ENCODE assay signal across 8 cellular contexts in genomic region chr19:58476498-58477015, GRCh38. TPM values are rescaled to one million over a fixed set of nuclear protein-coding genes. Genes with fewer than 3 reads are reported as not detected.
A peak's percentile ranks its signal among the peaks of the same experiment; 100 is the strongest.
DNase-seq lines count a peak whose midpoint lies in the region; ATAC-seq, FAIRE-seq and TF ChIP-seq lines count a peak whose summit lies in the region.

No MANE protein-coding gene starts in this region.

- no peak overlapping the region for H2BK15ac ChIP-seq in neuronal stem cell (ENCODE audit: low read length)

- peaks cover 14% of the 10 kb centered on the region; the same call in 2 of the 3 replicates for H3K4me1 ChIP-seq in A549
- peaks cover 18% of the 10 kb centered on the region for H3K4me1 ChIP-seq in fibroblast of lung (ENCODE audit: control insufficient read depth, extremely low read depth, insufficient read depth, low read length)
- H3K4me1 ChIP-seq in neuronal stem cell (ENCODE audit: control insufficient read depth in 2 of 2, insufficient read depth in 1 of 2, low read depth in 1 of 2, low read length in 2 of 2): peaks cover 6 to 15% of the 10 kb centered on the region in 2 donors

- H3K9me2 ChIP-seq in SU-DHL-6 (replicated peaks; ENCODE audit: insufficient read depth, low read length): no peaks in the 10 kb centered on the region

- H2BK12ac ChIP-seq in neuronal stem cell (ENCODE audit: low read length): peak overlapping the region; percentile 76

- H2BK120ac ChIP-seq in neuronal stem cell (ENCODE audit: low read depth, low read length): no peak overlapping the region

- peak; percentile 1 to 4; a peak in 4 of 6 replicates for ATAC-seq in A549
- peak; percentile 3 for ATAC-seq in GM21526 (IDR thresholded peaks at IDR 0.05; ENCODE audit: low FRiP score, unreplicated experiment)
- no peak for ATAC-seq in GM18858 (IDR thresholded peaks at IDR 0.05; ENCODE audit: unreplicated experiment)
- no peak for ATAC-seq in HG03196 (IDR thresholded peaks at IDR 0.05; ENCODE audit: unreplicated experiment)

- TF ChIP-seq CTCF in A549 (IDR thresholded peaks at IDR 0.05): no peak
- TF ChIP-seq CTCF in SU-DHL-6 (IDR thresholded peaks at IDR 0.05; ENCODE audit: insufficient read depth, low read length, poor library complexity, severe bottlenecking): no peak
- TF ChIP-seq CTCF in fibroblast of lung (conservative IDR thresholded peaks at IDR 0.05 in 1 of 2, IDR thresholded peaks at IDR 0.05 in 1 of 2; ENCODE audit: low read depth in 1 of 2, low read length in 2 of 2): no peak

- H4K91ac ChIP-seq in neuronal stem cell (ENCODE audit: low read depth, low read length, poor library complexity): no peak overlapping the region

- H3K27ac ChIP-seq in A549 (peak overlapping the region; percentile 76 to 93), SU-DHL-6 (ENCODE audit: low read depth, low read length) (peak overlapping the region; percentile 74), fibroblast of lung (ENCODE audit: insufficient read depth, low read length) (peak overlapping the region; percentile 98), neuronal stem cell (replicated peaks; ENCODE audit: low read length) (peak overlapping the region; percentile 89)

- H3K9ac ChIP-seq in SU-DHL-6 (ENCODE audit: low read length): peak overlapping the region; percentile 84
- peak overlapping the region; percentile 88 for H3K9ac ChIP-seq in fibroblast of lung (ENCODE audit: insufficient read depth, low read length)
- H3K9ac ChIP-seq in neuronal stem cell (ENCODE audit: low read depth, low read length, poor library complexity): peak overlapping the region; percentile 96

- H3K79me2 ChIP-seq in SU-DHL-6 (ENCODE audit: insufficient read depth, low read length) (no peaks in the 10 kb centered on the region), fibroblast of lung (ENCODE audit: control insufficient read depth, insufficient read depth, low read length) (no peaks in the 10 kb centered on the region)

- H3K27me3 ChIP-seq in SU-DHL-6 (ENCODE audit: low read length) (no peaks in the 10 kb centered on the region), fibroblast of lung (ENCODE audit: control insufficient read depth, insufficient read depth, low read length) (no peaks in the 10 kb centered on the region), neuronal stem cell (ENCODE audit: control insufficient read depth in 3 of 3, insufficient read depth in 3 of 3, low read depth in 1 of 3, low read length in 3 of 3) (no peaks in the 10 kb centered on the region)

- no peak for TF ChIP-seq RAD21 in A549 (conservative IDR thresholded peaks at IDR 0.05 in 1 of 2, IDR thresholded peaks at IDR 0.05 in 1 of 2)

- WGBS in A549 (ENCODE audit: missing lambda C conversion rate): 14% methylated on average over 24 of the region's 27 CpGs
- WGBS in neuronal stem cell (ENCODE audit: extremely low coverage in 2 of 2, insufficient read length in 2 of 2, insufficient replicate concordance in 1 of 2), 2 donors: no CpG with 5 or more reads among the region's 27 CpGs

- no peaks in the 10 kb centered on the region for H3K79me1 ChIP-seq in neuronal stem cell (ENCODE audit: low read depth, low read length)

- CTCF ChIA-PET in A549 (lab: Yijun Ruan, JAX): interaction anchor here (1.3 to 5.2 kb wide), 3 partner anchors 22 to 43 kb away, joined by 3 to 39 read pairs (median 4); partner anchors contain the start of gene ZBTB45

- H3K14ac ChIP-seq in neuronal stem cell (ENCODE audit: low read length): no peak overlapping the region

- H3K4me2 ChIP-seq in A549 (peak overlapping the region; percentile 91), SU-DHL-6 (ENCODE audit: low read depth, low read length, poor library complexity, severe bottlenecking) (peak overlapping the region; percentile 73), fibroblast of lung (ENCODE audit: extremely low read depth, insufficient read depth, low read length) (peak overlapping the region; percentile 97), neuronal stem cell (ENCODE audit: insufficient read depth, low read length, poor library complexity, severe bottlenecking) (peak overlapping the region; percentile 92)

- FAIRE-seq in A549 (lab: Jason Lieb, UNC): no peak

- DNase-seq in A549 (ENCODE audit: low read depth in 1 of 2, low spot score in 1 of 2) (peak in 1 of 2 experiments; percentile 28), fibroblast of lung (ENCODE audit: low read depth in 2 of 2) (peak in 1 of 2 donors; percentile 18), neuronal stem cell (ENCODE audit: low spot score) (no peak), DMS79 treated with DMSO at 0.1 percent for 48 hours (lab: John Stamatoyannopoulos, UW) (no peak)

- TF ChIP-seq POLR2A in A549 (IDR thresholded peaks at IDR 0.05; ENCODE audit: low read length): no peak

- peak overlapping the region; percentile 23 for H2AK5ac ChIP-seq in neuronal stem cell (ENCODE audit: low read depth, low read length)

- H3K36me3 ChIP-seq in SU-DHL-6 (ENCODE audit: low read length) (no peaks in the 10 kb centered on the region), fibroblast of lung (ENCODE audit: control insufficient read depth, insufficient read depth, low read length) (peaks cover 13% of the 10 kb centered on the region), neuronal stem cell (replicated peaks in 1 of 2; ENCODE audit: control insufficient read depth in 2 of 2, insufficient read depth in 2 of 2, low read length in 2 of 2) (peaks cover 18 to 63% of the 10 kb centered on the region in 2 donors)

- peak overlapping the region; percentile 46 for H3K4ac ChIP-seq in neuronal stem cell (ENCODE audit: low read length)

- H4K20me1 ChIP-seq in SU-DHL-6 (ENCODE audit: low read depth, low read length) (no peaks in the 10 kb centered on the region), fibroblast of lung (ENCODE audit: control insufficient read depth, extremely low read depth, insufficient read depth, low read length) (no peaks in the 10 kb centered on the region)

- no peak overlapping the region for H4K8ac ChIP-seq in neuronal stem cell (ENCODE audit: low read depth, low read length)

- H2BK5ac ChIP-seq in neuronal stem cell (ENCODE audit: low read length): peak overlapping the region; percentile 62

- H3K23ac ChIP-seq in neuronal stem cell (ENCODE audit: low read depth, low read length, poor library complexity): peak overlapping the region; percentile 68

- H3K18ac ChIP-seq in neuronal stem cell (ENCODE audit: low read length): peak overlapping the region; percentile 86

- H2AFZ ChIP-seq in SU-DHL-6 (ENCODE audit: low read depth, low read length, severe bottlenecking) (peak overlapping the region; percentile 52), fibroblast of lung (ENCODE audit: low read length) (peak overlapping the region; percentile 83), neuronal stem cell (ENCODE audit: low read length) (peak overlapping the region; percentile 90)

- peak overlapping the region; percentile 57 for H3K4me3 ChIP-seq in A549
- H3K4me3 ChIP-seq in SU-DHL-6 (ENCODE audit: insufficient read depth, low read length, poor library complexity, severe bottlenecking): peak overlapping the region; percentile 60
- H3K4me3 ChIP-seq in fibroblast of lung (replicated peaks in 1 of 4; ENCODE audit: control extremely low read depth in 1 of 4, insufficient read depth in 1 of 4, low read depth in 3 of 4, low read length in 4 of 4): peak overlapping the region; percentile 59 to 75 (median 68)
- peak overlapping the region; percentile 72 to 87 for H3K4me3 ChIP-seq in neuronal stem cell (ENCODE audit: low read length in 2 of 2)

- peaks cover 10% of the 10 kb centered on the region for H3F3A ChIP-seq in SU-DHL-6 (ENCODE audit: insufficient read depth)

- POLR2A ChIA-PET in A549 (lab: Yijun Ruan, JAX): interaction anchor here (1.0 kb wide), 1 partner anchor 43 kb away, joined by 3 read pairs; the partner anchor contains the start of gene ZBTB45

- H3K9me3 ChIP-seq in A549 (no peaks in the 10 kb centered on the region), SU-DHL-6 (ENCODE audit: insufficient read depth, low read length) (no peaks in the 10 kb centered on the region), fibroblast of lung (ENCODE audit: control insufficient read depth, insufficient read depth, low read depth, low read length) (no peaks in the 10 kb centered on the region), neuronal stem cell (replicated peaks in 1 of 2; ENCODE audit: control insufficient read depth in 2 of 2, insufficient read depth in 1 of 2, low read depth in 1 of 2, low read length in 2 of 2) (no peaks in the 10 kb centered on the region)

- no peak for TF ChIP-seq EP300 in A549 (IDR thresholded peaks at IDR 0.05)

RNA-seq across cellular contexts. Expression of gene ZNF446, which starts 0.4 kb away (rescaled TPM):
- polyA plus RNA-seq in A549 (2011; rRNA removed): 6.2 and 7.4 TPM in 2 replicates
- 10.7 and 14.7 TPM in 2 replicates for polyA plus RNA-seq in A549 (2012; cell fraction: cytosol; rRNA removed)
- polyA plus RNA-seq in A549 (2012; cell fraction: nucleus; rRNA removed): 32.2 and 37.8 TPM in 2 replicates
- 9.9 to 12.5 TPM (median 11.0 TPM) in 3 replicates for polyA plus RNA-seq in A549 (2017; fragmentation: RNase III; extraction: RNeasy Plus Mini Kit Qiagen cat#74134 plus additional on column Dnase treatment)
- polyA minus RNA-seq in A549 (2011; rRNA and poly(A)+ RNA removed): 9.3 and 9.9 TPM in 2 replicates
- 8.2 and 9.4 TPM in 2 replicates for total RNA-seq in fibroblast of lung
- polyA plus RNA-seq in fibroblast of lung: 2.4 and 2.5 TPM in 2 replicates
- polyA plus RNA-seq in fibroblast of lung (2012): 5.4 TPM in 2 replicates
- polyA minus RNA-seq in fibroblast of lung (ENCODE audit: low replicate concordance): 3.7 and 12.7 TPM in 2 replicates
- polyA plus RNA-seq in neuronal stem cell (2013, experiment 1 of 2): 6.8 TPM
- polyA plus RNA-seq in neuronal stem cell (2013, experiment 2 of 2): 6.8 TPM

RNA-seq across cellular contexts. Expression of gene ZNF324, which starts 9.7 kb away (rescaled TPM):
- polyA plus RNA-seq in A549 (2011; rRNA removed) (3.0 and 3.1 TPM in 2 replicates), A549 (2017; fragmentation: RNase III; extraction: RNeasy Plus Mini Kit Qiagen cat#74134 plus additional on column Dnase treatment) (6.4 to 6.9 TPM (median 6.9 TPM) in 3 replicates), fibroblast of lung (3.9 and 4.1 TPM in 2 replicates)
- 3.6 and 5.1 TPM in 2 replicates for polyA plus RNA-seq in A549 (2012; cell fraction: cytosol; rRNA removed)
- polyA plus RNA-seq in A549 (2012; cell fraction: nucleus; rRNA removed): 6.9 and 10.0 TPM in 2 replicates
- polyA minus RNA-seq in A549 (2011; rRNA and poly(A)+ RNA removed): 8.1 and 9.8 TPM in 2 replicates
- 11.8 and 14.2 TPM in 2 replicates for total RNA-seq in fibroblast of lung
- 4.8 and 5.1 TPM in 2 replicates for polyA plus RNA-seq in fibroblast of lung (2012)
- polyA minus RNA-seq in fibroblast of lung (ENCODE audit: low replicate concordance): 4.6 and 10.2 TPM in 2 replicates
- polyA plus RNA-seq in neuronal stem cell (2013, experiment 1 of 2): 3.8 TPM
- 3.8 TPM for polyA plus RNA-seq in neuronal stem cell (2013, experiment 2 of 2)

RNA-seq across cellular contexts. Expression of gene ZNF324B, which starts 25.1 kb away (rescaled TPM):
- polyA plus RNA-seq in A549 (2011; rRNA removed) (3.8 and 4.1 TPM in 2 replicates), A549 (2017; fragmentation: RNase III; extraction: RNeasy Plus Mini Kit Qiagen cat#74134 plus additional on column Dnase treatment) (6.8 TPM in 3 replicates), fibroblast of lung (2.1 and 2.5 TPM in 2 replicates)
- polyA plus RNA-seq in A549 (2012; cell fraction: cytosol; rRNA removed): 4.0 and 5.1 TPM in 2 replicates
- 4.8 and 7.9 TPM in 2 replicates for polyA plus RNA-seq in A549 (2012; cell fraction: nucleus; rRNA removed)
- 7.1 and 9.1 TPM in 2 replicates for polyA minus RNA-seq in A549 (2011; rRNA and poly(A)+ RNA removed)
- 8.9 and 9.0 TPM in 2 replicates for total RNA-seq in fibroblast of lung
- 3.1 and 3.2 TPM in 2 replicates for polyA plus RNA-seq in fibroblast of lung (2012)
- 5.4 and 20.2 TPM in 2 replicates for polyA minus RNA-seq in fibroblast of lung (ENCODE audit: low replicate concordance)
- polyA plus RNA-seq in neuronal stem cell (2013, experiment 1 of 2): 1.8 TPM
- polyA plus RNA-seq in neuronal stem cell (2013, experiment 2 of 2): 2.0 TPM

RNA-seq across cellular contexts. Expression of gene SLC27A5, which starts 35.2 kb away (rescaled TPM):
- polyA plus RNA-seq in A549 (2011; rRNA removed): 30.2 and 36.7 TPM in 2 replicates
- polyA plus RNA-seq in A549 (2012; cell fraction: cytosol; rRNA removed): 73.3 and 84.5 TPM in 2 replicates
- polyA plus RNA-seq in A549 (2012; cell fraction: nucleus; rRNA removed): 45.0 and 48.2 TPM in 2 replicates
- polyA plus RNA-seq in A549 (2017; fragmentation: RNase III; extraction: RNeasy Plus Mini Kit Qiagen cat#74134 plus additional on column Dnase treatment): 36.7 to 40.4 TPM (median 37.8 TPM) in 3 replicates
- polyA minus RNA-seq in A549 (2011; rRNA and poly(A)+ RNA removed): 18.7 and 27.9 TPM in 2 replicates
- 6.7 and 10.1 TPM in 2 replicates for total RNA-seq in fibroblast of lung
- 5.2 and 7.3 TPM in 2 replicates for polyA plus RNA-seq in fibroblast of lung
- 10.4 and 11.2 TPM in 2 replicates for polyA plus RNA-seq in fibroblast of lung (2012)
- 13.3 and 28.9 TPM in 2 replicates for polyA minus RNA-seq in fibroblast of lung (ENCODE audit: low replicate concordance)
- 21.6 TPM for polyA plus RNA-seq in neuronal stem cell (2013, experiment 1 of 2)
- 20.7 TPM for polyA plus RNA-seq in neuronal stem cell (2013, experiment 2 of 2)

RNA-seq across cellular contexts. Expression of gene ZNF132, which starts 36.6 kb away (rescaled TPM):
- polyA plus RNA-seq in A549 (2011; rRNA removed): 0.16 and 0.19 TPM in 2 replicates
- polyA plus RNA-seq in A549 (2012; cell fraction: cytosol; rRNA removed): 0.05 TPM in 2 replicates
- polyA plus RNA-seq in A549 (2012; cell fraction: nucleus; rRNA removed): 0.02 and 0.07 TPM in 2 replicates
- polyA plus RNA-seq in A549 (2017; fragmentation: RNase III; extraction: RNeasy Plus Mini Kit Qiagen cat#74134 plus additional on column Dnase treatment): 0.05 to 0.13 TPM (median 0.09 TPM) in 3 replicates
- polyA minus RNA-seq in A549 (2011; rRNA and poly(A)+ RNA removed): 0.50 and 1.1 TPM in 2 replicates
- 9.5 and 14.5 TPM in 2 replicates for total RNA-seq in fibroblast of lung
- 2.2 and 4.1 TPM in 2 replicates for polyA plus RNA-seq in fibroblast of lung
- polyA plus RNA-seq in fibroblast of lung (2012): 3.4 and 3.9 TPM in 2 replicates
- polyA minus RNA-seq in fibroblast of lung (ENCODE audit: low replicate concordance): 3.1 and 7.0 TPM in 2 replicates
- polyA plus RNA-seq in neuronal stem cell (2013, experiment 1 of 2): 1.2 TPM
- polyA plus RNA-seq in neuronal stem cell (2013, experiment 2 of 2): 1.3 TPM

Comparison
In these comparisons a context has a peak if more than half of its experiments do, and no peak if none do; other contexts are left out.
1. ATAC-seq: peak in A549 (2 of 2) and GM21526 (single experiment); none in GM18858 (single experiment) and HG03196 (single experiment).
2. Peak in every context shown above with its lines, with median percentiles within 50 percentile points of each other: H3K27ac ChIP-seq, H3K4me2 ChIP-seq, H3K4me3 ChIP-seq, H2AFZ ChIP-seq and H3K9ac ChIP-seq.